ENCODE assay signal across 19 cellular contexts in the genomic region with DNA sequence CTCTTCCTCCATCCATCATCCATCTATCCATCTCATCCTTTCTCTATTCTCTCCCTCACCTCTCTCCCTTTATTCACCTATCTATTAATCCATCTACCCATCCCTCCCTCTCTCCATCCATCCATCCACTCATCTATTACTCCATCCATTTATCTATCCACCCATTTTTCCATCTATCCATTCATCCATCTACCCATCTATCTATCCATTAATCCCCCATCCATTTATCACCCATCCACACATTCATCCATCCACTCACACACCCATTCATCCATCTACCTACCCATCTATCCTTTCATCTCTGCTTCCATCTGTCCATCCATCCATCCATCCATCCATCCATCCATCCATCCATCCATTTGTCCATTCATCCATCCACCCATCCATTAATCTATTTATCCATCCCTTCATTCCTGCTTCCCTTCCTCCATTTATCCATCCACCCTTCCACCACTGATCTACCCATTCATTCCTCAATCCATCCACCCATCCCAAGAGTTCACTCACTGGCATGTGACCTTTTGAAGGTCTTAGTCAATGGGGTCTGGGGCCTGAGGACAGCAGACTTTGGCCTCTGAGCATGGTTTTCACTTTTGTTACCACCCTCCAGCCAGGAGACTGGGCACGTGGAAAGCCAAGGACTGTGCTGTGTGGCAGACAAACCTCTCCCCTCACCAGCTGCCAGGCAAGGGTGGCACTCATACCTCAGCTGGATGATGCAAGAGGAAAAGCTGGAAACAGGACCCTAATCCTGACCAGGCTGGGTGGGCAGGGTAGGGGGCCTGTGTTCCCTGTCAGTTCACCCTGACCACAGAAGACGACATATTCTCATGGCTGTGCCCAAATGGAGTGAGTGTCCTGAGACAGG.
"Had no signal": no experiment of that assay in that cellular context is flagged by ENCODE, and none has a peak within 500 bp of the region (broad histone marks: within the 10 kb centered on the region; RNA-seq: fewer than 3 reads in every experiment).

No MANE protein-coding gene starts in this region.

- H3K9me3 ChIP-seq: body of pancreas, heart left ventricle, left ventricle myocardium inferior, mucosa of descending colon, pancreas, right lobe of liver, thyroid gland had no signal

- H3K4me1 ChIP-seq: body of pancreas, pancreas had no signal

- H3K27ac ChIP-seq: body of pancreas, dorsolateral prefrontal cortex, heart left ventricle, left ventricle myocardium inferior, pancreas, right lobe of liver, thyroid gland had no signal

- H3K9me3 Mint-ChIP-seq: activated CD4-positive, alpha-beta T cell treated with anti-CD3 and anti-CD28 coated beads, Interleukin-2, amount 10 ng/mL, durations not matched to agents 7 days and 5 days had no signal

- H3K4me1 Mint-ChIP-seq: activated CD4-positive, alpha-beta T cell treated with anti-CD3 and anti-CD28 coated beads, Interleukin-2, amount 10 ng/mL, durations not matched to agents 7 days and 5 days; naive B cell; stimulated activated naive B cell treated with anti-CD40 and anti-IgM and Interleukin-4, amounts not matched to agents 10 μg/mL and 1 μg/mL and 100 μg/mL, for 72 hours had no signal

- H3K4me3 ChIP-seq: body of pancreas, dorsolateral prefrontal cortex, heart left ventricle, left ventricle myocardium inferior, mucosa of descending colon, pancreas, right lobe of liver, thyroid gland had no signal

- H3K27me3 Mint-ChIP-seq: activated CD4-positive, alpha-beta T cell treated with anti-CD3 and anti-CD28 coated beads, Interleukin-2, amount 10 ng/mL, durations not matched to agents 7 days and 5 days; stimulated activated naive B cell treated with anti-CD40 and anti-IgM and Interleukin-4, amounts not matched to agents 10 μg/mL and 1 μg/mL and 100 μg/mL, for 72 hours had no signal

- H3K36me3 ChIP-seq: heart left ventricle, left ventricle myocardium inferior, pancreas, right lobe of liver, thyroid gland had no signal

- H3K27me3 ChIP-seq: heart left ventricle, pancreas, right lobe of liver, thyroid gland had no signal

- FAIRE-seq: colon, pancreas had no signal

- ATAC-seq: activated CD8-positive, alpha-beta T cell treated with anti-CD3 and anti-CD28 coated beads, Interleukin-2, amount 10 ng/mL, durations not matched to agents 7 days and 5 days; body of pancreas; heart left ventricle; mucosa of descending colon; pancreas; right lobe of liver; stimulated activated naive B cell treated with anti-CD40 and anti-IgM and Interleukin-4, amounts not matched to agents 10 μg/mL and 1 μg/mL and 100 μg/mL, for 72 hours had no signal

- H3K27ac Mint-ChIP-seq: activated CD4-positive, alpha-beta T cell treated with anti-CD3 and anti-CD28 coated beads, Interleukin-2, amount 10 ng/mL, durations not matched to agents 7 days and 5 days; activated CD8-positive, alpha-beta T cell treated with anti-CD3 and anti-CD28 coated beads, Interleukin-2, amount 10 ng/mL, durations not matched to agents 7 days and 5 days; activated naive CD8-positive, alpha-beta T cell; naive B cell; stimulated activated naive B cell treated with anti-CD40 and anti-IgM and Interleukin-4, amounts not matched to agents 10 μg/mL and 1 μg/mL and 100 μg/mL, for 72 hours had no signal

- DNase-seq: activated CD4-positive, alpha-beta T cell treated with anti-CD3 and anti-CD28 coated beads, Interleukin-2, amount 10 ng/mL, durations not matched to agents 7 days and 5 days; activated CD8-positive, alpha-beta T cell treated with anti-CD3 and anti-CD28 coated beads, Interleukin-2, amount 10 ng/mL, durations not matched to agents 7 days and 5 days; caudate nucleus; erythroblast; foreskin melanocyte; left ventricle myocardium inferior; mucosa of descending colon; naive B cell; pancreas; stimulated activated naive B cell treated with anti-CD40 and anti-IgM and Interleukin-4, amounts not matched to agents 10 μg/mL and 1 μg/mL and 100 μg/mL, for 72 hours; T1000; thyroid gland had no signal

- H3K36me3 Mint-ChIP-seq: naive B cell; stimulated activated naive B cell treated with anti-CD40 and anti-IgM and Interleukin-4, amounts not matched to agents 10 μg/mL and 1 μg/mL and 100 μg/mL, for 72 hours had no signal

- H3K4me3 Mint-ChIP-seq: activated CD4-positive, alpha-beta T cell treated with anti-CD3 and anti-CD28 coated beads, Interleukin-2, amount 10 ng/mL, durations not matched to agents 7 days and 5 days; activated CD8-positive, alpha-beta T cell treated with anti-CD3 and anti-CD28 coated beads, Interleukin-2, amount 10 ng/mL, durations not matched to agents 7 days and 5 days; activated naive CD8-positive, alpha-beta T cell; naive B cell; neural crest cell; stimulated activated naive B cell treated with anti-CD40 and anti-IgM and Interleukin-4, amounts not matched to agents 10 μg/mL and 1 μg/mL and 100 μg/mL, for 72 hours had no signal
